Comparison of ENCODE assay signal across 1 cellular context in genomic region chrX:154505726-154506125, GRCh38.
TF ChIP-seq lines count a peak whose summit lies in the region.

No MANE protein-coding gene starts in this region.

TF ChIP-seq in endothelial cell of umbilical vein, 7 proteins besides CTCF, POLR2A, EP300 and RAD21:
- TF ChIP-seq FOS (IDR thresholded peaks at IDR 0.05; ENCODE audit: borderline replicate concordance, insufficient read depth, low read length) (peak; percentile 13), MAX (IDR thresholded peaks at IDR 0.05; ENCODE audit: insufficient read depth, insufficient read length) (no peak)
